In genomic region chr15:67915374-67916050, GRCh38 we compare ENCODE assay signal across 8 cellular contexts.
DNase-seq lines count a peak whose midpoint lies in the region; ATAC-seq and TF ChIP-seq lines count a peak whose summit lies in the region.

No MANE protein-coding gene starts in this region.

- H3K4me1 Mint-ChIP-seq in GM23338 (peaks cover 22% of the 10 kb centered on the region), glutamatergic neuron (ENCODE audit: low read depth, unreplicated experiment) (peaks cover 42% of the 10 kb centered on the region)

- H2AFZ ChIP-seq in GM23338, result peak overlapping the region; percentile 94

- H3K27ac Mint-ChIP-seq in GM23338 (peak overlapping the region; percentile 69), glutamatergic neuron (ENCODE audit: unreplicated experiment) (peak overlapping the region; percentile 99)

- H3K4me3 Mint-ChIP-seq in GM23338, result peak overlapping the region; percentile 14; the same call in 2 of the 3 replicates
- H3K4me3 Mint-ChIP-seq in glutamatergic neuron (ENCODE audit: unreplicated experiment), result peak overlapping the region; percentile 68

- H3K9me2 ChIP-seq in GM23338 (ENCODE audit: insufficient read depth), result no peaks in the 10 kb centered on the region

- H3K36me3 ChIP-seq in GM23338 (ENCODE audit: insufficient read depth) (peaks cover 3% of the 10 kb centered on the region), NT2/D1 (ENCODE audit: insufficient read depth, insufficient read length, low read length) (no peaks in the 10 kb centered on the region), prostate gland (no peaks in the 10 kb centered on the region)

- DNase-seq in GM23338 (ENCODE audit: low spot score), result peak; percentile 56
- no peak for DNase-seq in NT2/D1 (ENCODE audit: low read depth, low spot score)
- no peak for DNase-seq in glutamatergic neuron
- peak; percentile 93 for DNase-seq in prostate gland (ENCODE audit: low spot score)
- DNase-seq in HUDEP-2 (lab: John Stamatoyannopoulos, UW; ENCODE audit: unreplicated experiment in 76 of 76), result no peak
- DNase-seq in HPDE6-E6E7 (ENCODE audit: extremely low spot score), result no peak

- TF ChIP-seq CTCF in GM23338 (conservative IDR thresholded peaks at IDR 0.05; ENCODE audit: low read depth in 2 of 2) (no peak), glutamatergic neuron (IDR thresholded peaks at IDR 0.05; ENCODE audit: partially characterized antibody, unreplicated experiment) (no peak), prostate gland (IDR thresholded peaks at IDR 0.05) (no peak)

- H3K4me3 ChIP-seq in GM23338 (peak overlapping the region; percentile 15; the same call in 1 of the 2 replicates), NT2/D1 (ENCODE audit: insufficient read length, low read depth) (no peak overlapping the region), prostate gland (no peak overlapping the region)

- peaks cover 8% of the 10 kb centered on the region for H3K36me3 Mint-ChIP-seq in GM23338 (ENCODE audit: low read depth)
- peaks cover 5% of the 10 kb centered on the region for H3K36me3 Mint-ChIP-seq in glutamatergic neuron (ENCODE audit: unreplicated experiment)

- ATAC-seq in GM23338, result peak; percentile 41
- ATAC-seq in GM18873 (IDR thresholded peaks at IDR 0.05; ENCODE audit: low FRiP score, unreplicated experiment), result no peak
- ATAC-seq in GM18858 (IDR thresholded peaks at IDR 0.05; ENCODE audit: unreplicated experiment), result no peak

- H3K4me2 ChIP-seq in GM23338, result peak overlapping the region; percentile 71

- H3K27me3 ChIP-seq in GM23338 (ENCODE audit: insufficient read depth), result no peaks in the 10 kb centered on the region
- H3K27me3 ChIP-seq in NT2/D1 (ENCODE audit: insufficient read depth, insufficient read length), result no peaks in the 10 kb centered on the region
- no peaks in the 10 kb centered on the region for H3K27me3 ChIP-seq in prostate gland (replicated peaks; ENCODE audit: insufficient read depth)

- peaks cover 26% of the 10 kb centered on the region for H3K4me1 ChIP-seq in GM23338 (ENCODE audit: insufficient read depth)
- H3K4me1 ChIP-seq in NT2/D1 (ENCODE audit: insufficient read depth, insufficient read length), result peaks cover 6% of the 10 kb centered on the region
- H3K4me1 ChIP-seq in prostate gland (replicated peaks), result peaks cover 17% of the 10 kb centered on the region

- 8% methylated on average over 7 of the region's 7 CpGs for WGBS in prostate gland

- no peak for TF ChIP-seq POLR2A in prostate gland (IDR thresholded peaks at IDR 0.05)

- no peaks in the 10 kb centered on the region for H3F3A ChIP-seq in GM23338 (replicated peaks; ENCODE audit: low read depth)

- H3K9ac ChIP-seq in NT2/D1 (ENCODE audit: insufficient read length, low read depth), result peak overlapping the region; percentile 45

- no peaks in the 10 kb centered on the region for H3K79me2 ChIP-seq in GM23338 (replicated peaks; ENCODE audit: insufficient read depth)

- no peak overlapping the region for H3K27ac ChIP-seq in GM23338 (ENCODE audit: low read depth)
- peak overlapping the region; percentile 84 to 85 for H3K27ac ChIP-seq in prostate gland

- H3K9me3 ChIP-seq in NT2/D1 (ENCODE audit: insufficient read depth, low read length) (peaks cover 24% of the 10 kb centered on the region), prostate gland (no peaks in the 10 kb centered on the region)

- intact Hi-C loops in prostate gland (cut with DNase I), result loop anchor here (1.0 to 5.0 kb wide), 3 partner anchors 23 to 53 kb away; no protein-coding TSS in a partner anchor

- H3K27me3 Mint-ChIP-seq in GM23338 (ENCODE audit: insufficient read depth, low read depth, poor library complexity) (peaks cover 10% of the 10 kb centered on the region), glutamatergic neuron (ENCODE audit: unreplicated experiment) (peaks cover 6% of the 10 kb centered on the region)

- peaks cover 23% of the 10 kb centered on the region for H3K9me3 Mint-ChIP-seq in GM23338
- H3K9me3 Mint-ChIP-seq in glutamatergic neuron (ENCODE audit: unreplicated experiment), result peaks cover 6% of the 10 kb centered on the region

- H4K20me1 ChIP-seq in GM23338 (replicated peaks; ENCODE audit: insufficient read depth), result no peaks in the 10 kb centered on the region

TF ChIP-seq in GM23338, 12 proteins besides CTCF, POLR2A, EP300 and RAD21 (continues in another document):
- no peak for TF ChIP-seq CREB1 (CRISPR knock-in tag; IDR thresholded peaks at IDR 0.05; ENCODE audit: low read depth)
- no peak for TF ChIP-seq EZH2phosphoT487 (IDR thresholded peaks at IDR 0.05; ENCODE audit: unreplicated experiment)
- TF ChIP-seq JUNB (IDR thresholded peaks at IDR 0.05; ENCODE audit: unreplicated experiment), result no peak
- TF ChIP-seq POLR2AphosphoS5 (IDR thresholded peaks at IDR 0.05; ENCODE audit: low read depth), result no peak
- TF ChIP-seq EZH2 (IDR thresholded peaks at IDR 0.05; ENCODE audit: low read depth, unreplicated experiment), result no peak
- no peak for TF ChIP-seq ZNF462 (CRISPR knock-in tag; IDR thresholded peaks at IDR 0.05)
- TF ChIP-seq ZNF114 (CRISPR knock-in tag; IDR thresholded peaks at IDR 0.05), result no peak
- no peak for TF ChIP-seq STAT1 (IDR thresholded peaks at IDR 0.05; ENCODE audit: unreplicated experiment)
- no peak for TF ChIP-seq NANOG (IDR thresholded peaks at IDR 0.05; ENCODE audit: borderline replicate concordance)

Comparison
In these comparisons a context has a peak if more than half of its experiments do, and no peak if none do; other contexts are left out.
1. DNase-seq: peak in GM23338 (single experiment) and prostate gland (single experiment); none in NT2/D1 (single experiment), glutamatergic neuron (single experiment), HUDEP-2 (0 of 76) and HPDE6-E6E7 (single experiment).